31 cellular contexts compared by ENCODE assay signal in the genomic region with DNA sequence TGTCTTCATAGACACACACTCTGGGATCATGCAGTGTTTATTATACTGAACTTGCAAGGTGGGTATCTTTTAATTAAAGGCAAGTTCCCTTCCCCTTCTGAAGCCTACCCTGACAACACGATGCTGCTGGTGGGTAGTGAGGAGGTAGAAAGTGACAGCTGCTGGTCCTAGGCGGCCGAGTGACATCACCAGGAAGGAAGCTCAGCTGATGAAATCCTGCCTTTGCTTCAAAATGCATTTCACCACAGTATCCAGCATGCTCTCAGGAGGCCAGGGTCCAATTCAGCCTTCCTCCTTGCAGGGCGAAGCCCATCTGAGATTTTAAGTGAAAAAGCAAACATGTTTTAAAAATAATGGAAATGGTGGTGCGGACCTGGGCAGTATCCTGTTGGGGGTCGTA.
"Had no signal": no experiment of that assay in that cellular context is flagged by ENCODE, and none has a peak within 500 bp of the region (broad histone marks: within the 10 kb centered on the region; RNA-seq: fewer than 3 reads in every experiment).

No MANE protein-coding gene starts in this region.

- H3K4me1 ChIP-seq: heart right ventricle, lower lobe of right lung, parathyroid adenoma, right lobe of liver, tibial nerve, upper lobe of left lung, vagina had no signal

- H3K9me3 Mint-ChIP-seq: effector memory CD8-positive, alpha-beta T cell; immature natural killer cell; natural killer cell treated with Interleukin-12 subunit alpha and Interleukin-12 subunit beta and Interleukin-15 and Interleukin-18, amount 100 ng/mL, for 72 hours; neural crest cell; stimulated activated naive CD8-positive, alpha-beta T cell treated with anti-CD3 and anti-CD28 coated beads, Interleukin-15, Interleukin-2, amounts not matched to agents 100 ng/mL and 50 ng/mL, for 24 hours had no signal

- H3K9ac ChIP-seq: parathyroid adenoma had no signal

- H3K4me3 ChIP-seq: heart right ventricle, lower lobe of right lung, mucosa of descending colon, right lobe of liver, thoracic aorta, tibial nerve, upper lobe of left lung, vagina had no signal

- H3K9me3 ChIP-seq: heart right ventricle, lower lobe of right lung, mucosa of descending colon, neutrophil, right lobe of liver, thoracic aorta, upper lobe of left lung, vagina had no signal

- H3K36me3 Mint-ChIP-seq: immature natural killer cell; mesothelial cell of epicardium; naive B cell; natural killer cell treated with Interleukin-12 subunit alpha and Interleukin-12 subunit beta and Interleukin-15 and Interleukin-18, amount 100 ng/mL, for 72 hours; stimulated activated naive B cell treated with anti-CD40 and anti-IgM and Interleukin-4, amounts not matched to agents 10 μg/mL and 1 μg/mL and 100 μg/mL, for 72 hours had no signal

- H3K4me3 Mint-ChIP-seq: effector memory CD8-positive, alpha-beta T cell; immature natural killer cell; mesothelial cell of epicardium; naive B cell; natural killer cell treated with Interleukin-12 subunit alpha and Interleukin-12 subunit beta and Interleukin-15 and Interleukin-18, amount 100 ng/mL, for 72 hours; neural crest cell; stimulated activated naive B cell treated with anti-CD40 and anti-IgM and Interleukin-4, amounts not matched to agents 10 μg/mL and 1 μg/mL and 100 μg/mL, for 72 hours; stimulated activated naive CD8-positive, alpha-beta T cell treated with anti-CD3 and anti-CD28 coated beads, Interleukin-15, Interleukin-2, amounts not matched to agents 100 ng/mL and 50 ng/mL, for 24 hours had no signal

- H3K27me3 Mint-ChIP-seq: natural killer cell treated with Interleukin-12 subunit alpha and Interleukin-12 subunit beta and Interleukin-15 and Interleukin-18, amount 100 ng/mL, for 72 hours; progenitor cell of endocrine pancreas; stimulated activated naive CD8-positive, alpha-beta T cell treated with anti-CD3 and anti-CD28 coated beads, Interleukin-15, Interleukin-2, amounts not matched to agents 100 ng/mL and 50 ng/mL, for 24 hours had no signal

- H3K36me3 ChIP-seq: heart right ventricle, lower lobe of right lung, neutrophil, right lobe of liver, thoracic aorta, tibial nerve, upper lobe of left lung, vagina had no signal

- ATAC-seq: effector memory CD8-positive, alpha-beta T cell; heart right ventricle; left colon; left ventricle myocardium superior; lower lobe of right lung; mucosa of descending colon; right lobe of liver; stimulated activated naive B cell treated with anti-CD40 and anti-IgM and Interleukin-4, amounts not matched to agents 10 μg/mL and 1 μg/mL and 100 μg/mL, for 72 hours had no signal

- H3K27me3 ChIP-seq: neutrophil, right lobe of liver, tibial nerve, upper lobe of left lung, vagina had no signal

- H3K79me2 ChIP-seq: parathyroid adenoma had no signal

- DNase-seq: cortex of kidney; effector memory CD8-positive, alpha-beta T cell; erythroblast; foreskin fibroblast; glutamatergic neuron; heart right ventricle; hypothalamus; immature natural killer cell; islet precursor cell; kidney glomerular epithelial cell; left colon; left ventricle myocardium superior; lower lobe of right lung; mucosa of descending colon; naive B cell; right lobe of liver; small intestine; stimulated activated CD4-positive, alpha-beta T cell treated with anti-CD3 and anti-CD28 coated beads, Interleukin-15, amount 100 ng/mL, for 24 hours; stimulated activated CD4-positive, alpha-beta T cell treated with anti-CD3 and anti-CD28 coated beads, Interleukin-2, amount 100 ng/mL, for 48 hours; stimulated activated naive B cell treated with anti-CD40 and anti-IgM and Interleukin-4, amounts not matched to agents 10 μg/mL and 1 μg/mL and 100 μg/mL, for 72 hours; upper lobe of left lung had no signal

- H3K27ac Mint-ChIP-seq: effector memory CD8-positive, alpha-beta T cell; immature natural killer cell; mesothelial cell of epicardium; natural killer cell treated with Interleukin-12 subunit alpha and Interleukin-12 subunit beta and Interleukin-15 and Interleukin-18, amount 100 ng/mL, for 72 hours; progenitor cell of endocrine pancreas; stimulated activated naive B cell treated with anti-CD40 and anti-IgM and Interleukin-4, amounts not matched to agents 10 μg/mL and 1 μg/mL and 100 μg/mL, for 72 hours; stimulated activated naive CD8-positive, alpha-beta T cell treated with anti-CD3 and anti-CD28 coated beads, Interleukin-15, Interleukin-2, amounts not matched to agents 100 ng/mL and 50 ng/mL, for 24 hours had no signal

- H3K4me1 Mint-ChIP-seq: immature natural killer cell; mesothelial cell of epicardium; stimulated activated naive B cell treated with anti-CD40 and anti-IgM and Interleukin-4, amounts not matched to agents 10 μg/mL and 1 μg/mL and 100 μg/mL, for 72 hours had no signal

- H3K27ac ChIP-seq: heart right ventricle, lower lobe of right lung, neutrophil, parathyroid adenoma, right lobe of liver, thoracic aorta, tibial nerve, upper lobe of left lung, vagina had no signal
